Comparison of ENCODE assay signal across 15 cellular contexts in the genomic region with DNA sequence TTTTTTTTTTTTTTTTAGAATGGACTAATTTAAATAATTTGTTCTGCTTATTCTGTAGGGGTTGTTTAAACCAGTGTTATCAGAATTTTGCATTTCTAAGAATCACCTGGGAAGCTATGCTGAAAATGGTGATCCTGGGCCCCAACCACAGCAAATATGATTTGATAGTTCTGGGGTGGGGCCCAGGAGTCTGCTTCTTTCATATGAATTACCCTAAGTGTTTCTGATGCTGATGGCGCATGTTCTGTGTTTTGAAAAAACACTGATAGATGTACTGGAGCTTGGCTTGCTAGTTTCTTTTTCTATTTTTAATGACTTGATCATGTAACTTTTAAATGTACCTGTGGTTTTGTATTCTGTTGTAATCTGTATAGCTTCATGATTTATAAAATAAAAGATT.
DNase-seq lines count a peak whose midpoint lies in the region; ATAC-seq lines count a peak whose summit lies in the region.
"Had no signal": no experiment of that assay in that cellular context is flagged by ENCODE, and none has a peak within 500 bp of the region (broad histone marks: within the 10 kb centered on the region; RNA-seq: fewer than 3 reads in every experiment).

No MANE protein-coding gene starts in this region.

- peak overlapping the region; percentile 78 for H3K27ac Mint-ChIP-seq in activated T-cell treated with anti-CD3 and anti-CD28 coated beads, Interleukin-2, amount 50 U/mL, for 72 hours
- H3K27ac Mint-ChIP-seq in T-helper 1 cell treated with Interleukin-12 subunit alpha and Interleukin-12 subunit beta and Interleukin-4 antibody, amounts not matched to agents 30 μg/mL and 1 μg/mL, for 36 hours: peak overlapping the region; percentile 88
- peak overlapping the region; percentile 12 to 46 for H3K27ac Mint-ChIP-seq in activated naive CD4-positive, alpha-beta T cell treated with anti-CD3 and anti-CD28 coated beads, Interleukin-2, amount 50 U/mL, for 72 hours
- peak overlapping the region; percentile 77 to 84 for H3K27ac Mint-ChIP-seq in natural killer cell treated with Interleukin-12 subunit alpha and Interleukin-12 subunit beta and Interleukin-15 and Interleukin-18, amount 100 ng/mL, for 72 hours

- no peak for ATAC-seq in activated T-cell treated with anti-CD3 and anti-CD28 coated beads, Interleukin-2, amount 50 U/mL, for 72 hours (replicated peaks in 1 of 2)
- no peak for ATAC-seq in activated naive CD4-positive, alpha-beta T cell treated with anti-CD3 and anti-CD28 coated beads, Interleukin-2, amount 50 U/mL, for 72 hours
- ATAC-seq in natural killer cell treated with Interleukin-12 subunit alpha and Interleukin-12 subunit beta and Interleukin-15 and Interleukin-18, amount 100 ng/mL, for 72 hours: no peak
- ATAC-seq: sciatic nerve had no signal

- H3K4me1 Mint-ChIP-seq in activated T-cell treated with anti-CD3 and anti-CD28 coated beads, Interleukin-2, amount 50 U/mL, for 72 hours (ENCODE audit: low read depth): peaks cover 87% of the 10 kb centered on the region
- H3K4me1 Mint-ChIP-seq in T-helper 1 cell treated with Interleukin-12 subunit alpha and Interleukin-12 subunit beta and Interleukin-4 antibody, amounts not matched to agents 30 μg/mL and 1 μg/mL, for 36 hours (ENCODE audit: low read depth): peaks cover 70% of the 10 kb centered on the region
- peaks cover 39 to 58% of the 10 kb centered on the region in 2 donors for H3K4me1 Mint-ChIP-seq in natural killer cell treated with Interleukin-12 subunit alpha and Interleukin-12 subunit beta and Interleukin-15 and Interleukin-18, amount 100 ng/mL, for 72 hours (ENCODE audit: low read depth in 2 of 2)

- DNase-seq in activated T-cell treated with anti-CD3 and anti-CD28 coated beads, Interleukin-2, amount 50 U/mL, for 72 hours: peak; percentile 24 to 25
- no peak for DNase-seq in activated T-cell treated with anti-CD3 and anti-CD28 coated beads, Interleukin-2, amount 50 U/mL, for 48 hours
- no peak for DNase-seq in activated naive CD4-positive, alpha-beta T cell treated with anti-CD3 and anti-CD28 coated beads, Interleukin-2, amount 50 U/mL, for 72 hours (ENCODE audit: low spot score in 2 of 2)
- DNase-seq in natural killer cell treated with Interleukin-12 subunit alpha and Interleukin-12 subunit beta and Interleukin-15 and Interleukin-18, amount 100 ng/mL, for 72 hours (ENCODE audit: low spot score): no peak
- no peak for DNase-seq in foreskin melanocyte
- DNase-seq in NOMO-1 treated with dmso at 0.1 percent for 144 hours (lab: John Stamatoyannopoulos, UW; ENCODE audit: unreplicated experiment): no peak
- DNase-seq in AML-193 (lab: John Stamatoyannopoulos, UW): no peak
- DNase-seq: anterior cingulate cortex; NCI-H1436 treated with DMSO at 0.1 percent for 48 hours; NCI-H2227 treated with DMSO at 0.1 percent for 48 hours; NK-92 treated with Interleukin-12 subunit alpha and Interleukin-12 subunit beta, amount 100 ng/mL, for 24 hours; SHP77; upper lobe of left lung had no signal

- H3K4me3 Mint-ChIP-seq in activated T-cell treated with anti-CD3 and anti-CD28 coated beads, Interleukin-2, amount 50 U/mL, for 72 hours: peak overlapping the region; percentile 53 to 71
- H3K4me3 Mint-ChIP-seq in T-helper 1 cell treated with Interleukin-12 subunit alpha and Interleukin-12 subunit beta and Interleukin-4 antibody, amounts not matched to agents 30 μg/mL and 1 μg/mL, for 36 hours: peak overlapping the region; percentile 67
- peak overlapping the region; percentile 12 for H3K4me3 Mint-ChIP-seq in natural killer cell treated with Interleukin-12 subunit alpha and Interleukin-12 subunit beta and Interleukin-15 and Interleukin-18, amount 100 ng/mL, for 72 hours

- no peaks in the 10 kb centered on the region for H3K9me3 Mint-ChIP-seq in activated T-cell treated with anti-CD3 and anti-CD28 coated beads, Interleukin-2, amount 50 U/mL, for 72 hours
- H3K9me3 Mint-ChIP-seq in T-helper 1 cell treated with Interleukin-12 subunit alpha and Interleukin-12 subunit beta and Interleukin-4 antibody, amounts not matched to agents 30 μg/mL and 1 μg/mL, for 36 hours: no peaks in the 10 kb centered on the region
- no peaks in the 10 kb centered on the region for H3K9me3 Mint-ChIP-seq in activated naive CD4-positive, alpha-beta T cell treated with anti-CD3 and anti-CD28 coated beads, Interleukin-2, amount 50 U/mL, for 72 hours
- no peaks in the 10 kb centered on the region for H3K9me3 Mint-ChIP-seq in natural killer cell treated with Interleukin-12 subunit alpha and Interleukin-12 subunit beta and Interleukin-15 and Interleukin-18, amount 100 ng/mL, for 72 hours

- no peaks in the 10 kb centered on the region for H3K27me3 Mint-ChIP-seq in activated T-cell treated with anti-CD3 and anti-CD28 coated beads, Interleukin-2, amount 50 U/mL, for 72 hours (ENCODE audit: low read depth)
- H3K27me3 Mint-ChIP-seq in T-helper 1 cell treated with Interleukin-12 subunit alpha and Interleukin-12 subunit beta and Interleukin-4 antibody, amounts not matched to agents 30 μg/mL and 1 μg/mL, for 36 hours (ENCODE audit: low read depth): no peaks in the 10 kb centered on the region
- H3K27me3 Mint-ChIP-seq in natural killer cell treated with Interleukin-12 subunit alpha and Interleukin-12 subunit beta and Interleukin-15 and Interleukin-18, amount 100 ng/mL, for 72 hours: no peaks in the 10 kb centered on the region

- H3K36me3 Mint-ChIP-seq in activated T-cell treated with anti-CD3 and anti-CD28 coated beads, Interleukin-2, amount 50 U/mL, for 72 hours (ENCODE audit: insufficient read depth in 2 of 2): peaks cover 4 to 5% of the 10 kb centered on the region in 2 donors
- peaks cover 46% of the 10 kb centered on the region for H3K36me3 Mint-ChIP-seq in T-helper 1 cell treated with Interleukin-12 subunit alpha and Interleukin-12 subunit beta and Interleukin-4 antibody, amounts not matched to agents 30 μg/mL and 1 μg/mL, for 36 hours (ENCODE audit: low read depth)
- H3K36me3 Mint-ChIP-seq in activated naive CD4-positive, alpha-beta T cell treated with anti-CD3 and anti-CD28 coated beads, Interleukin-2, amount 50 U/mL, for 72 hours: peaks cover 8 to 9% of the 10 kb centered on the region in 2 donors
- H3K36me3 Mint-ChIP-seq in natural killer cell treated with Interleukin-12 subunit alpha and Interleukin-12 subunit beta and Interleukin-15 and Interleukin-18, amount 100 ng/mL, for 72 hours: peaks cover 13% of the 10 kb centered on the region

Comparison
In these comparisons a context has a peak if more than half of its experiments do, and no peak if none do; other contexts are left out.
1. DNase-seq: peak in activated T-cell treated with anti-CD3 and anti-CD28 coated beads, Interleukin-2, amount 50 U/mL, for 72 hours (2 of 2); none in activated T-cell treated with anti-CD3 and anti-CD28 coated beads, Interleukin-2, amount 50 U/mL, for 48 hours (0 of 2), activated naive CD4-positive, alpha-beta T cell treated with anti-CD3 and anti-CD28 coated beads, Interleukin-2, amount 50 U/mL, for 72 hours (0 of 2), natural killer cell treated with Interleukin-12 subunit alpha and Interleukin-12 subunit beta and Interleukin-15 and Interleukin-18, amount 100 ng/mL, for 72 hours (single experiment), foreskin melanocyte (single experiment), NOMO-1 treated with dmso at 0.1 percent for 144 hours (single experiment) and AML-193 (0 of 2).
2. H3K27ac Mint-ChIP-seq: peak in every context shown above with its lines; median percentile 88 in T-helper 1 cell treated with Interleukin-12 subunit alpha and Interleukin-12 subunit beta and Interleukin-4 antibody, amounts not matched to agents 30 μg/mL and 1 μg/mL, for 36 hours; 80 in natural killer cell treated with Interleukin-12 subunit alpha and Interleukin-12 subunit beta and Interleukin-15 and Interleukin-18, amount 100 ng/mL, for 72 hours; 78 in activated T-cell treated with anti-CD3 and anti-CD28 coated beads, Interleukin-2, amount 50 U/mL, for 72 hours; 29 in activated naive CD4-positive, alpha-beta T cell treated with anti-CD3 and anti-CD28 coated beads, Interleukin-2, amount 50 U/mL, for 72 hours.
3. H3K4me3 Mint-ChIP-seq: peak in every context shown above with its lines; median percentile 67 in T-helper 1 cell treated with Interleukin-12 subunit alpha and Interleukin-12 subunit beta and Interleukin-4 antibody, amounts not matched to agents 30 μg/mL and 1 μg/mL, for 36 hours; 62 in activated T-cell treated with anti-CD3 and anti-CD28 coated beads, Interleukin-2, amount 50 U/mL, for 72 hours; 12 in natural killer cell treated with Interleukin-12 subunit alpha and Interleukin-12 subunit beta and Interleukin-15 and Interleukin-18, amount 100 ng/mL, for 72 hours.